In the genomic region with DNA sequence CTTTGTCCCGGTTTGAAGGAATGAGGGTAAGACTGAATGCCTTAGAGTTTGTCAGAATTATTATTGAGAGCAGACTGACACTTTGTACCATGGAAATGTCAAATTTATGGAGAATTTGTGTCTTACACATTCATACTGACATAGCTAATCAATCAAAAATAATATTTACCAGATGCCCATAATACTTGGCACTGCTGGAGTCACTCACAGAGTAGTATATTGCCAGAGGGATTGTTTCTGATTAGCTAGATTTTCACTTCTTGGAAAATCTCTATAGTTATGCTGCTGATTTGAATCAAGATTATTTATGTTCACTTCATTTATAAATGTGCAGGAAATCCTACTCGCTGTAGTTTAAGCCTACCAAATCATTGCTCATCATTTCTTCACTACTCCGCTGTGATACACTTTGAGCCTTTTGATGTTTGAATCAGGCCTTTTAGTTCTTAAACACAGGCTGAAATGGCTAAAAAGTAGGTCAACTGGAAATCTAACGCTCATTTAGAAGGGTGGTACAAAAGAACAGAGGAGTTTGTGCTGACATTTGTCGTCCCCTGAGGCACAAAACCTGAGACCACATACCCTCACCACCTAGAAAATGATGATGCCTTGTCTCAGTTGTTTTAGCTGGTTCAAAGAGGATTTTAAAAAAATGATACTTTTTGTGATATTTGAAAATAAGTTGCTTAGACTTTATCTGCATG, we compare ENCODE assay signal across 28 cellular contexts.
A peak's percentile ranks its signal among the peaks of the same experiment; 100 is the strongest.
DNase-seq lines count a peak whose midpoint lies in the region; ATAC-seq and TF ChIP-seq lines count a peak whose summit lies in the region.
"Had no signal": no experiment of that assay in that cellular context is flagged by ENCODE, and none has a peak within 500 bp of the region (broad histone marks: within the 10 kb centered on the region; RNA-seq: fewer than 3 reads in every experiment).

No MANE protein-coding gene starts in this region.

- H3K27me3 Mint-ChIP-seq in endodermal cell (ENCODE audit: insufficient read depth): no peaks in the 10 kb centered on the region
- no peaks in the 10 kb centered on the region for H3K27me3 Mint-ChIP-seq in nephron progenitor cell (ENCODE audit: low read depth, poor library complexity)
- H3K27me3 Mint-ChIP-seq: progenitor cell of endocrine pancreas had no signal

- H3K27me3 ChIP-seq in BLaER1 treated with 17β-estradiol and CSF1 and Interleukin-3, amounts not matched to agents 10 nM and 100 nM: no peaks in the 10 kb centered on the region
- H3K27me3 ChIP-seq in HUES64 (ENCODE audit: insufficient read depth, low read length) (no peaks in the 10 kb centered on the region), endodermal cell (ENCODE audit: control insufficient read depth, insufficient read depth, low read length, poor library complexity, severe bottlenecking) (no peaks in the 10 kb centered on the region), thyroid gland (no peaks in the 10 kb centered on the region)
- H3K27me3 ChIP-seq: right lobe of liver, tibial artery had no signal

- 74% methylated on average over 4 of the region's 5 CpGs for WGBS in HUES64
- WGBS in endodermal cell (ENCODE audit: insufficient coverage in 1 of 2, insufficient read length in 1 of 2), 2 experiments: 80 to 86% methylated on average over 2 to 5 of the region's 5 CpGs
- WGBS in thyroid gland, 2 donors: 73 to 76% methylated on average over 5 of the region's 5 CpGs

- peak overlapping the region; percentile 37 for H3K27ac Mint-ChIP-seq in endodermal cell
- peak overlapping the region; percentile 21 for H3K27ac Mint-ChIP-seq in nephron progenitor cell
- H3K27ac Mint-ChIP-seq: progenitor cell of endocrine pancreas had no signal

- H3K36me3 Mint-ChIP-seq in endodermal cell (ENCODE audit: low read depth) (no peaks in the 10 kb centered on the region), nephron progenitor cell (ENCODE audit: low read depth) (no peaks in the 10 kb centered on the region)

- no peak for TF ChIP-seq POLR2A in thyroid gland (IDR thresholded peaks at IDR 0.05)

- no peak overlapping the region for H3K4me3 ChIP-seq in BLaER1 treated with 17β-estradiol and CSF1 and Interleukin-3, amounts not matched to agents 10 nM and 100 nM
- H3K4me3 ChIP-seq in HUES64 (ENCODE audit: low read length) (no peak overlapping the region), endodermal cell (ENCODE audit: low read length) (no peak overlapping the region), thyroid gland (replicated peaks in 1 of 3) (no peak overlapping the region)
- H3K4me3 ChIP-seq: right lobe of liver, tibial artery had no signal

- no peak overlapping the region for H3K4me3 Mint-ChIP-seq in endodermal cell
- no peak overlapping the region for H3K4me3 Mint-ChIP-seq in nephron progenitor cell

- peaks cover 49% of the 10 kb centered on the region for H3K4me1 Mint-ChIP-seq in endodermal cell
- H3K4me1 Mint-ChIP-seq in nephron progenitor cell: peaks cover 14% of the 10 kb centered on the region

- peak overlapping the region in 6 of 11 experiments; percentile 12 to 48 (median 20); a peak in 8 of 22 replicates for H3K4me2 ChIP-seq in BLaER1 treated with 17β-estradiol and CSF1 and Interleukin-3, amounts not matched to agents 10 nM and 100 nM

- peaks cover 5 to 17% (median 12%) of the 10 kb centered on the region in 10 experiments; a peak in 13 of 20 replicates for H3K4me1 ChIP-seq in BLaER1 treated with 17β-estradiol and CSF1 and Interleukin-3, amounts not matched to agents 10 nM and 100 nM
- H3K4me1 ChIP-seq in HUES64 (ENCODE audit: insufficient read depth, low read length) (peaks cover 47% of the 10 kb centered on the region), endodermal cell (ENCODE audit: control insufficient read depth, insufficient read depth, low read length) (peaks cover 4% of the 10 kb centered on the region), thyroid gland (no peaks in the 10 kb centered on the region)
- H3K4me1 ChIP-seq: right lobe of liver, tibial artery had no signal

- no peaks in the 10 kb centered on the region for H3K36me3 ChIP-seq in BLaER1 treated with 17β-estradiol and CSF1 and Interleukin-3, amounts not matched to agents 10 nM and 100 nM
- H3K36me3 ChIP-seq in HUES64 (ENCODE audit: insufficient read depth, low read length) (no peaks in the 10 kb centered on the region), endodermal cell (ENCODE audit: control insufficient read depth, insufficient read depth, low read length) (no peaks in the 10 kb centered on the region), thyroid gland (no peaks in the 10 kb centered on the region)
- H3K36me3 ChIP-seq: right lobe of liver, tibial artery had no signal

- no peak for DNase-seq in endodermal cell
- no peak for DNase-seq in nephron progenitor cell
- no peak for DNase-seq in HPDE6-E6E7 (ENCODE audit: extremely low spot score)
- no peak for DNase-seq in thyroid gland
- DNase-seq: ACHN; activated CD4-positive, alpha-beta T cell treated with anti-CD3 and anti-CD28 coated beads, Interleukin-2, amount 50 U/mL, for 48 hours; activated CD4-positive, CD25-positive, alpha-beta regulatory T cell treated with anti-CD3 and anti-CD28 coated beads, Interleukin-2, amount 50 U/mL, for 72 hours; activated naive CD4-positive, alpha-beta T cell treated with Interleukin-2 at 50 U/mL for 16 hours; DMS153; GDM1; islet precursor cell; Karpas-422; NCI-H1436; NCI-H2081 treated with DMSO at 0.1 percent for 48 hours; NCI-H345; NCI-H748 treated with DMSO at 0.1 percent for 48 hours; right lobe of liver; stimulated activated CD8-positive, alpha-beta memory T cell treated with anti-CD3 and anti-CD28 coated beads, Interleukin-4, amount 100 ng/mL, for 48 hours; T-helper 2 cell; tibial artery had no signal

- H3K9me3 ChIP-seq in BLaER1 treated with 17β-estradiol and CSF1 and Interleukin-3, amounts not matched to agents 10 nM and 100 nM (replicated peaks in 1 of 11): no peaks in the 10 kb centered on the region
- H3K9me3 ChIP-seq in HUES64 (ENCODE audit: insufficient read depth, low read depth, low read length): no peaks in the 10 kb centered on the region
- no peaks in the 10 kb centered on the region for H3K9me3 ChIP-seq in endodermal cell (ENCODE audit: control insufficient read depth, low read length)
- H3K9me3 ChIP-seq in thyroid gland: no peaks in the 10 kb centered on the region
- H3K9me3 ChIP-seq: right lobe of liver, tibial artery had no signal

- ATAC-seq in GM21367 (IDR thresholded peaks at IDR 0.05; ENCODE audit: unreplicated experiment) (no peak), HG03520 (IDR thresholded peaks at IDR 0.05; ENCODE audit: unreplicated experiment) (no peak)
- ATAC-seq: right lobe of liver, Right ventricle myocardium inferior had no signal

- intact Hi-C loops in thyroid gland (cut with DNase I): no loop called here

- no peak overlapping the region for H3K9ac ChIP-seq in BLaER1 treated with 17β-estradiol and CSF1 and Interleukin-3, amounts not matched to agents 10 nM and 100 nM
- H3K9ac ChIP-seq in HUES64 (ENCODE audit: low read depth, low read length): no peak overlapping the region
- no peak overlapping the region for H3K9ac ChIP-seq in endodermal cell (ENCODE audit: extremely low read depth, low read length, poor library complexity, severe bottlenecking)

- H3K27ac ChIP-seq in BLaER1 treated with 17β-estradiol and CSF1 and Interleukin-3, amounts not matched to agents 10 nM and 100 nM: no peak overlapping the region
- H3K27ac ChIP-seq in HUES64 (ENCODE audit: low read depth, low read length): peak overlapping the region; percentile 11; the same call in 1 of the 2 replicates
- peak overlapping the region; percentile 26 for H3K27ac ChIP-seq in endodermal cell (ENCODE audit: low read depth, low read length)
- no peak overlapping the region for H3K27ac ChIP-seq in thyroid gland
- H3K27ac ChIP-seq: epithelial cell of prostate, HL-60, right lobe of liver, tibial artery had no signal

- H4K20me1 ChIP-seq in BLaER1 treated with 17β-estradiol and CSF1 and Interleukin-3, amounts not matched to agents 10 nM and 100 nM: no peaks in the 10 kb centered on the region

- no peaks in the 10 kb centered on the region for H3K9me3 Mint-ChIP-seq in endodermal cell
- no peaks in the 10 kb centered on the region for H3K9me3 Mint-ChIP-seq in nephron progenitor cell

- no peak for TF ChIP-seq CTCF in endodermal cell (conservative IDR thresholded peaks at IDR 0.05)
- no peak for TF ChIP-seq CTCF in nephron progenitor cell (IDR thresholded peaks at IDR 0.05)
- TF ChIP-seq CTCF in thyroid gland (IDR thresholded peaks at IDR 0.05): no peak

Comparison
In these comparisons a context has a peak if more than half of its experiments do, and no peak if none do; other contexts are left out.
1. H3K27ac ChIP-seq: peak in HUES64 (single experiment) and endodermal cell (single experiment); none in BLaER1 treated with 17β-estradiol and CSF1 and Interleukin-3, amounts not matched to agents 10 nM and 100 nM (0 of 11) and thyroid gland (0 of 3).